Comparison of ENCODE assay signal across 20 cellular contexts in the genomic region with DNA sequence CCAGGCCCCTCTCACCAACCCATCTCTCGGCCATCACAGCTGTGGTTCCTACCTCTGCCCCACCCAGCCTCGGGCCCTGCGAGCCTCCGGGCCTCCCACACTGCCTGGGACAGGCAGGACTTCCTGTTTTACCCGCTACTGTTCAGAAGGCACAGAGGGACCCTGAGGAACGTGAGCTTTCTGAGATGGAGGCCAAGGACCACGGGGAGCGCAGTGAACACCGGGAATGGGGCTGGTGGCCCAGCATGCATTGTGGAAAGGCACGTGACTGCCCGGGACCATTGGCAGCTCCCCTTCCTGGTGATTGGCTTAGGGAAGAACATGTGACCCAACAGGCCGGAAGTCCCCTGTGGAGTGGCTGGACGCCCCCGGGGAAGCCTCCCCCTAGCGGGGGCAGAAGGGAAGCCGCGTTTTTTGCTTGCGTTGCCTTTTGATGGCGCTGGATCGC. TPM values are rescaled to one million over a fixed set of nuclear protein-coding genes. Genes with fewer than 3 reads are reported as not detected.
"Had no signal": no experiment of that assay in that cellular context is flagged by ENCODE, and none has a peak within 500 bp of the region (broad histone marks: within the 10 kb centered on the region; RNA-seq: fewer than 3 reads in every experiment).

No MANE protein-coding gene starts in this region.

- H3K4me3 Mint-ChIP-seq: activated CD4-positive, alpha-beta memory T cell treated with anti-CD3 and anti-CD28 coated beads for 36 hours; activated naive CD4-positive, alpha-beta T cell treated with anti-CD3 and anti-CD28 coated beads, Interleukin-2, amount 50 U/mL, for 24 hours; activated T-cell treated with anti-CD3 and anti-CD28 coated beads, Interleukin-2, amount 50 U/mL, for 72 hours; naive B cell; neural crest cell; stimulated activated naive CD8-positive, alpha-beta T cell treated with anti-CD3 and anti-CD28 coated beads, Interleukin-15, Interleukin-2, amounts not matched to agents 100 ng/mL and 50 ng/mL, for 24 hours had no signal

- H3K36me3 Mint-ChIP-seq: naive B cell had no signal

- DNase-seq: activated CD4-positive, alpha-beta memory T cell treated with anti-CD3 and anti-CD28 coated beads for 36 hours; activated CD4-positive, alpha-beta T cell treated with anti-CD3 and anti-CD28 coated beads for 48 hours; activated effector memory CD4-positive, alpha-beta T cell treated with anti-CD3 and anti-CD28 coated beads, Interleukin-2, amount 50 U/mL, for 16 hours; activated T-cell treated with anti-CD3 and anti-CD28 coated beads, Interleukin-2, amount 50 U/mL, for 72 hours; adrenal gland; cerebellar nuclear complex; cortex of kidney; left cardiac atrium; naive B cell; stimulated activated CD4-positive, alpha-beta T cell treated with anti-CD3 and anti-CD28 coated beads, Interleukin-1b, Interleukin-23, amount 100 ng/mL, for 48 hours; T-helper 9 cell; tibial artery had no signal

- H3K36me3 ChIP-seq: adrenal gland, heart left ventricle, prostate gland, tibial artery had no signal

- H3K4me1 Mint-ChIP-seq: naive B cell had no signal

- H3K27me3 Mint-ChIP-seq: activated CD4-positive, alpha-beta memory T cell treated with anti-CD3 and anti-CD28 coated beads for 36 hours; activated naive CD4-positive, alpha-beta T cell treated with anti-CD3 and anti-CD28 coated beads, Interleukin-2, amount 50 U/mL, for 24 hours; stimulated activated naive CD8-positive, alpha-beta T cell treated with anti-CD3 and anti-CD28 coated beads, Interleukin-15, Interleukin-2, amounts not matched to agents 100 ng/mL and 50 ng/mL, for 24 hours had no signal

- H3K9me3 Mint-ChIP-seq: activated naive CD4-positive, alpha-beta T cell treated with anti-CD3 and anti-CD28 coated beads, Interleukin-2, amount 50 U/mL, for 24 hours had no signal

- H3K27ac ChIP-seq: prostate gland, tibial artery had no signal

- H3K4me1 ChIP-seq: prostate gland had no signal

- ATAC-seq: activated T-cell treated with anti-CD3 and anti-CD28 coated beads, Interleukin-2, amount 50 U/mL, for 72 hours; heart left ventricle; left cardiac atrium had no signal

- H3K27me3 ChIP-seq: adrenal gland, heart left ventricle had no signal

- H3K27ac Mint-ChIP-seq: activated CD4-positive, alpha-beta memory T cell treated with anti-CD3 and anti-CD28 coated beads for 36 hours; activated naive CD4-positive, alpha-beta T cell treated with anti-CD3 and anti-CD28 coated beads, Interleukin-2, amount 50 U/mL, for 24 hours; activated T-cell treated with anti-CD3 and anti-CD28 coated beads, Interleukin-2, amount 50 U/mL, for 72 hours; stimulated activated naive CD8-positive, alpha-beta T cell treated with anti-CD3 and anti-CD28 coated beads, Interleukin-15, Interleukin-2, amounts not matched to agents 100 ng/mL and 50 ng/mL, for 24 hours had no signal

- H3K4me3 ChIP-seq: adrenal gland, heart left ventricle, prostate gland, tibial artery had no signal

- H3K9me3 ChIP-seq: prostate gland had no signal

RNA-seq across cellular contexts. Expression of a gene that starts 7.0 kb away (rescaled TPM):
- total RNA-seq: activated CD4-positive, alpha-beta memory T cell treated with anti-CD3 and anti-CD28 coated beads for 36 hours; bronchial epithelial cell; epithelial cell of proximal tubule; fibroblast of villous mesenchyme had no signal
